ENCODE assay signal across 26 cellular contexts in genomic region chr11:64110465-64111375, GRCh38.
"Had no signal": no experiment of that assay in that cellular context is flagged by ENCODE, and none has a peak within 500 bp of the region (broad histone marks: within the 10 kb centered on the region; RNA-seq: fewer than 3 reads in every experiment).

No MANE protein-coding gene starts in this region.

- H3K36me3 Mint-ChIP-seq: activated naive CD4-positive, alpha-beta T cell treated with anti-CD3 and anti-CD28 coated beads, Interleukin-2, amount 50 U/mL, for 24 hours; stimulated activated memory B cell treated with anti-CD40 and anti-IgM and Interleukin-4, amounts not matched to agents 10 μg/mL and 1 μg/mL and 100 μg/mL, for 72 hours had no signal

- H3K9me3 Mint-ChIP-seq: activated CD4-positive, alpha-beta T cell treated with anti-CD3 and anti-CD28 coated beads, Interleukin-2, amount 10 ng/mL, durations not matched to agents 7 days and 5 days; activated CD8-positive, alpha-beta T cell treated with anti-CD3 and anti-CD28 coated beads for 36 hours; activated naive CD4-positive, alpha-beta T cell treated with anti-CD3 and anti-CD28 coated beads, Interleukin-2, amount 50 U/mL, for 24 hours; brain; central memory CD8-positive, alpha-beta T cell; nephron; stimulated activated memory B cell treated with anti-CD40 and anti-IgM and Interleukin-4, amounts not matched to agents 10 μg/mL and 1 μg/mL and 100 μg/mL, for 72 hours; T-helper 2 cell treated with Interferon-gamma antibody and Interleukin-4, amounts not matched to agents 5 μg/mL and 100 μg/mL, for 36 hours had no signal

- H3K4me3 Mint-ChIP-seq: activated CD4-positive, alpha-beta T cell treated with anti-CD3 and anti-CD28 coated beads, Interleukin-2, amount 10 ng/mL, durations not matched to agents 7 days and 5 days; activated CD8-positive, alpha-beta T cell treated with anti-CD3 and anti-CD28 coated beads for 36 hours; activated naive CD4-positive, alpha-beta T cell treated with anti-CD3 and anti-CD28 coated beads, Interleukin-2, amount 50 U/mL, for 24 hours; brain; central memory CD8-positive, alpha-beta T cell; stimulated activated memory B cell treated with anti-CD40 and anti-IgM and Interleukin-4, amounts not matched to agents 10 μg/mL and 1 μg/mL and 100 μg/mL, for 72 hours; T-helper 2 cell treated with Interferon-gamma antibody and Interleukin-4, amounts not matched to agents 5 μg/mL and 100 μg/mL, for 36 hours had no signal

- H3K27ac Mint-ChIP-seq: activated CD4-positive, alpha-beta T cell treated with anti-CD3 and anti-CD28 coated beads, Interleukin-2, amount 10 ng/mL, durations not matched to agents 7 days and 5 days; activated CD8-positive, alpha-beta T cell treated with anti-CD3 and anti-CD28 coated beads for 36 hours; activated naive CD4-positive, alpha-beta T cell treated with anti-CD3 and anti-CD28 coated beads, Interleukin-2, amount 50 U/mL, for 24 hours; stimulated activated memory B cell treated with anti-CD40 and anti-IgM and Interleukin-4, amounts not matched to agents 10 μg/mL and 1 μg/mL and 100 μg/mL, for 72 hours; T-helper 2 cell treated with Interferon-gamma antibody and Interleukin-4, amounts not matched to agents 5 μg/mL and 100 μg/mL, for 36 hours had no signal

- H3K4me1 ChIP-seq: suprapubic skin had no signal

- H3K9me3 ChIP-seq: stomach, suprapubic skin, tibial nerve had no signal

- DNase-seq: activated CD4-positive, alpha-beta T cell treated with anti-CD3 and anti-CD28 coated beads, Interleukin-2, amount 10 ng/mL, durations not matched to agents 7 days and 5 days; activated CD4-positive, CD25-positive, alpha-beta regulatory T cell treated with anti-CD3 and anti-CD28 coated beads, Interleukin-2, amount 50 U/mL, for 72 hours; activated CD8-positive, alpha-beta T cell treated with anti-CD3 and anti-CD28 coated beads for 36 hours; activated gamma-delta T cell treated with Interleukin-2 at 50 U/mL for 16 hours; activated T-cell treated with anti-CD3 and anti-CD28 coated beads, Interleukin-2, amount 50 U/mL, for 1 hour; aorta; effector memory CD4-positive, alpha-beta T cell; foreskin melanocyte; kidney glomerular epithelial cell; midbrain; occipital lobe; posterior cingulate gyrus; stimulated activated CD4-positive, alpha-beta T cell treated with anti-CD3 and anti-CD28 coated beads, Interleukin-15, amount 100 ng/mL, for 24 hours; stomach had no signal

- H3K36me3 ChIP-seq: suprapubic skin had no signal

- ATAC-seq: activated CD8-positive, alpha-beta T cell treated with anti-CD3 and anti-CD28 coated beads for 36 hours; sciatic nerve; stimulated activated memory B cell treated with anti-CD40 and anti-IgM and Interleukin-4, amounts not matched to agents 10 μg/mL and 1 μg/mL and 100 μg/mL, for 72 hours had no signal

- H3K27me3 ChIP-seq: hepatocyte, stomach, suprapubic skin, tibial nerve had no signal

- H3K27me3 Mint-ChIP-seq: activated CD4-positive, alpha-beta T cell treated with anti-CD3 and anti-CD28 coated beads, Interleukin-2, amount 10 ng/mL, durations not matched to agents 7 days and 5 days; activated CD8-positive, alpha-beta T cell treated with anti-CD3 and anti-CD28 coated beads for 36 hours; activated naive CD4-positive, alpha-beta T cell treated with anti-CD3 and anti-CD28 coated beads, Interleukin-2, amount 50 U/mL, for 24 hours; brain; central memory CD8-positive, alpha-beta T cell; stimulated activated memory B cell treated with anti-CD40 and anti-IgM and Interleukin-4, amounts not matched to agents 10 μg/mL and 1 μg/mL and 100 μg/mL, for 72 hours had no signal

- H3K27ac ChIP-seq: hepatocyte, stomach, suprapubic skin, tibial nerve, VCaP had no signal

- H3K4me1 Mint-ChIP-seq: activated CD4-positive, alpha-beta T cell treated with anti-CD3 and anti-CD28 coated beads, Interleukin-2, amount 10 ng/mL, durations not matched to agents 7 days and 5 days; activated naive CD4-positive, alpha-beta T cell treated with anti-CD3 and anti-CD28 coated beads, Interleukin-2, amount 50 U/mL, for 24 hours; central memory CD8-positive, alpha-beta T cell; stimulated activated memory B cell treated with anti-CD40 and anti-IgM and Interleukin-4, amounts not matched to agents 10 μg/mL and 1 μg/mL and 100 μg/mL, for 72 hours had no signal

- H3K4me3 ChIP-seq: hepatocyte, smooth muscle cell, stomach, suprapubic skin, tibial nerve had no signal
